18 cellular contexts compared by ENCODE assay signal in the genomic region with DNA sequence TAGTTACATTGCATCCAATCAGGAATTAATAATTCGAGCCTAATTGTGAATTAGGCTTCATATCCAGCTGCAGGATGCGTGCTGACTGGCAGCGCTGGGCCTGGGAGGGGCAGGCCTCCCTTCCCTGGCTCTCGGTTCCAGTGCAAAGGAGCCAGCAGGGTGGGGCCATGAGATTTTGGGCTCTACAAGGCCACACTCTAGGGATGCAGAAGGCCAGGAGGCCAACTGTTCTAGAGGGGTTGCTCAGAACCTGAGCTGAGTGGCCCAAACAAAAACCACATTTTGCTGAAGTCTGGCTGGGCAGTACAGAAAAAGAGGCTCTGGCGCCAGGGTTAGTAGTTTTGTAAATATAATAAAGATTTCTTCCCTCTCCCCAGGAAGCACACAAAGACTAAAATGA.
"Had no signal": no experiment of that assay in that cellular context is flagged by ENCODE, and none has a peak within 500 bp of the region (broad histone marks: within the 10 kb centered on the region; RNA-seq: fewer than 3 reads in every experiment).

No MANE protein-coding gene starts in this region.

- H3K4me1 ChIP-seq: foreskin keratinocyte, right lobe of liver, spleen, tibial artery, upper lobe of left lung had no signal

- H3K9me3 Mint-ChIP-seq: dendritic cell treated with granulocyte-macrophage colony-stimulating factor and Interleukin-4, amounts not matched to agents 40 ng/mL and 50 ng/mL, for 4 days; naive thymus-derived CD8-positive, alpha-beta T cell; stimulated activated memory B cell treated with anti-CD40 and anti-IgM and Interleukin-4, amounts not matched to agents 10 μg/mL and 1 μg/mL and 100 μg/mL, for 72 hours; stimulated activated naive CD8-positive, alpha-beta T cell treated with anti-CD3 and anti-CD28 coated beads, Interleukin-15, amount 100 ng/mL, for 72 hours had no signal

- H3K4me3 Mint-ChIP-seq: dendritic cell treated with granulocyte-macrophage colony-stimulating factor and Interleukin-4, amounts not matched to agents 40 ng/mL and 50 ng/mL, for 4 days; naive thymus-derived CD8-positive, alpha-beta T cell; stimulated activated memory B cell treated with anti-CD40 and anti-IgM and Interleukin-4, amounts not matched to agents 10 μg/mL and 1 μg/mL and 100 μg/mL, for 72 hours; stimulated activated naive CD8-positive, alpha-beta T cell treated with anti-CD3 and anti-CD28 coated beads, Interleukin-15, amount 100 ng/mL, for 72 hours had no signal

- H3K36me3 ChIP-seq: uterus had no signal

- H3K27ac ChIP-seq: esophagus squamous epithelium, foreskin keratinocyte, hepatocyte, right lobe of liver, spleen, tibial artery, upper lobe of left lung had no signal

- H3K4me3 ChIP-seq: esophagus squamous epithelium, hepatocyte, mucosa of descending colon, right lobe of liver, spleen, tibial artery, upper lobe of left lung, uterus had no signal

- H3K27me3 Mint-ChIP-seq: dendritic cell treated with granulocyte-macrophage colony-stimulating factor and Interleukin-4, amounts not matched to agents 40 ng/mL and 50 ng/mL, for 4 days; naive thymus-derived CD8-positive, alpha-beta T cell; stimulated activated memory B cell treated with anti-CD40 and anti-IgM and Interleukin-4, amounts not matched to agents 10 μg/mL and 1 μg/mL and 100 μg/mL, for 72 hours; stimulated activated naive CD8-positive, alpha-beta T cell treated with anti-CD3 and anti-CD28 coated beads, Interleukin-15, amount 100 ng/mL, for 72 hours had no signal

- DNase-seq: esophagus squamous epithelium; foreskin keratinocyte; left colon; mammary epithelial cell; mucosa of descending colon; naive thymus-derived CD8-positive, alpha-beta T cell; right lobe of liver; spleen; stimulated activated CD4-positive, alpha-beta T cell treated with anti-CD3 and anti-CD28 coated beads, Interleukin-15, amount 100 ng/mL, for 24 hours; stimulated activated CD4-positive, alpha-beta T cell treated with anti-CD3 and anti-CD28 coated beads, Interleukin-1b, Interleukin-23, amount 100 ng/mL, for 48 hours; stimulated activated CD4-positive, alpha-beta T cell treated with anti-CD3 and anti-CD28 coated beads, Interleukin-4, amount 100 ng/mL, for 24 hours; stimulated activated naive CD8-positive, alpha-beta T cell treated with anti-CD3 and anti-CD28 coated beads, Interleukin-15, amount 100 ng/mL, for 72 hours; tibial artery; uterus had no signal

- H3K27me3 ChIP-seq: esophagus squamous epithelium, foreskin keratinocyte, hepatocyte, right lobe of liver, spleen, tibial artery, upper lobe of left lung, uterus had no signal

- ATAC-seq: foreskin keratinocyte; left colon; mucosa of descending colon; naive thymus-derived CD8-positive, alpha-beta T cell; right lobe of liver; stimulated activated memory B cell treated with anti-CD40 and anti-IgM and Interleukin-4, amounts not matched to agents 10 μg/mL and 1 μg/mL and 100 μg/mL, for 72 hours; stimulated activated naive CD8-positive, alpha-beta T cell treated with anti-CD3 and anti-CD28 coated beads, Interleukin-15, amount 100 ng/mL, for 72 hours had no signal

- H3K27ac Mint-ChIP-seq: dendritic cell treated with granulocyte-macrophage colony-stimulating factor and Interleukin-4, amounts not matched to agents 40 ng/mL and 50 ng/mL, for 4 days; naive thymus-derived CD8-positive, alpha-beta T cell; stimulated activated memory B cell treated with anti-CD40 and anti-IgM and Interleukin-4, amounts not matched to agents 10 μg/mL and 1 μg/mL and 100 μg/mL, for 72 hours had no signal

- H3K4me2 ChIP-seq: hepatocyte had no signal

- H3K4me1 Mint-ChIP-seq: naive thymus-derived CD8-positive, alpha-beta T cell; stimulated activated memory B cell treated with anti-CD40 and anti-IgM and Interleukin-4, amounts not matched to agents 10 μg/mL and 1 μg/mL and 100 μg/mL, for 72 hours; stimulated activated naive CD8-positive, alpha-beta T cell treated with anti-CD3 and anti-CD28 coated beads, Interleukin-15, amount 100 ng/mL, for 72 hours had no signal

- H2AFZ ChIP-seq: hepatocyte had no signal

- H3K9me3 ChIP-seq: esophagus squamous epithelium, mucosa of descending colon, right lobe of liver, spleen, tibial artery, upper lobe of left lung, uterus had no signal
